ENCODE assay signal across 8 cellular contexts in the genomic region with DNA sequence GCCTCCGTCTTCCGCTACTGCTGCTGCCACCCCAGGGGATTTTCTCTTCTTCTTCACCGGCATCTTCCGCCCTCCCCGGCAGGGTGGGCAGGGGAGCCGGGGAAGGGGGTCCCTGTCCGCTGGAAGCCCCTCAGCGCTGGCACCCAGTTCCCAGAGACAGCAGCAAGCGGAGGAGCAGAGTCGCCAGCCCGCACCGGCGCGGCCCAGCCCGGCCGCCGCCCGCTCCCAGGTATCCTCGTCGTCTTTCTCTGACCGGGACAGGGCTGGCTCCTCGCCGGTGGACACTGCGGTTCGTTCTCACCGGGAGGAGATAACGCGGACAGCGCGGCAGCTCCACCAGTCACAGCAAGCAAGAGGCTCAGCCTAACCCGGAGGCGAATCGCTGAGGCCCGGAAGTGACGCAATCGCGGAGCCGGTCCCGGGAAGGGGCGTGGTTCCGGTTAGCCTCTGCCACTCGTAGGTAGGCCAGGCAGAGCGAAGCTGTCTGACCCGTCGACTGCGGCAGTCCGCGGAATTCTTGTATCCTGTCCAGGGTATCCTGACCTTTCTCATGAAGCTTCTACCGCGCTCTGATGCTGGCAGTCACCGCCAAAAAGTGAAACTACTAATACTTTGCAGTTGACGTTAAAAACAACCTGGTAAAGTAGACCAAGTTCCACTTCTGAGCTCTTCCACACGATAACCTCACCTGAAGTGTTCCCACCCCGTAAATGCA. TPM values are rescaled to one million over a fixed set of nuclear protein-coding genes. Genes with fewer than 3 reads are reported as not detected.
DNase-seq lines count a peak whose midpoint lies in the region; ATAC-seq lines count a peak whose summit lies in the region.

TSS of gene DCUN1D5 (minus strand) at position 351 of the 715 bp plus-strand sequence. CDS start at position 63, 288 bp downstream.

- peak within 1 kb of the TSS; percentile 91 for H3K4me3 Mint-ChIP-seq in dendritic cell treated with granulocyte-macrophage colony-stimulating factor and Interleukin-4, amounts not matched to agents 40 ng/mL and 50 ng/mL, for 4 days

- ATAC-seq in GM19372 (IDR thresholded peaks at IDR 0.05; ENCODE audit: low read depth, unreplicated experiment) (peak; percentile 99), HG03558 (IDR thresholded peaks at IDR 0.05; ENCODE audit: extremely low read depth, unreplicated experiment) (peak; percentile 99), left lobe of liver (peak; percentile 99)

- H3K4me1 Mint-ChIP-seq in dendritic cell treated with granulocyte-macrophage colony-stimulating factor and Interleukin-4, amounts not matched to agents 40 ng/mL and 50 ng/mL, for 4 days (ENCODE audit: low read depth): peaks cover 13% of the 10 kb centered on the region

- H3K27ac Mint-ChIP-seq in dendritic cell treated with granulocyte-macrophage colony-stimulating factor and Interleukin-4, amounts not matched to agents 40 ng/mL and 50 ng/mL, for 4 days: peak within 1 kb of the TSS; percentile 89

- peak; percentile 75 to 95 (median 90) for DNase-seq in C1 segment of cervical spinal cord (lab: John Stamatoyannopoulos, UW)
- DNase-seq in NCI-H748 treated with DMSO at 0.1 percent for 48 hours (lab: John Stamatoyannopoulos, UW): peak; percentile 57
- DNase-seq in activated CD4-positive, alpha-beta T cell treated with anti-CD3 and anti-CD28 coated beads, Interleukin-2, amount 50 U/mL, for 24 hours (ENCODE audit: low read depth in 1 of 2, low spot score in 1 of 2): peak; percentile 94
- peak; percentile 98 for DNase-seq in left lobe of liver (ENCODE audit: low spot score)
- DNase-seq in stimulated activated CD4-positive, alpha-beta T cell treated with anti-CD3 and anti-CD28 coated beads, Interleukin-2, amount 100 ng/mL, for 4 hours (ENCODE audit: low read depth): peak; percentile 93

- peaks cover 22% of the 10 kb centered on the region for H3K36me3 Mint-ChIP-seq in dendritic cell treated with granulocyte-macrophage colony-stimulating factor and Interleukin-4, amounts not matched to agents 40 ng/mL and 50 ng/mL, for 4 days (ENCODE audit: low read depth)

- H3K9me3 Mint-ChIP-seq in dendritic cell treated with granulocyte-macrophage colony-stimulating factor and Interleukin-4, amounts not matched to agents 40 ng/mL and 50 ng/mL, for 4 days: peaks cover 6% of the 10 kb centered on the region

- H3K27me3 Mint-ChIP-seq in dendritic cell treated with granulocyte-macrophage colony-stimulating factor and Interleukin-4, amounts not matched to agents 40 ng/mL and 50 ng/mL, for 4 days: peaks cover 29% of the 10 kb centered on the region

- intact Hi-C loops in dendritic cell treated with granulocyte-macrophage colony-stimulating factor and Interleukin-4, amounts not matched to agents 40 ng/mL and 50 ng/mL, for 4 days (cut with micrococcal nuclease): loop anchor here (1.0 kb wide), 1 partner anchor 17 kb away; the partner anchor contains the start of gene DYNC2H1

RNA-seq across cellular contexts. Expression of gene DCUN1D5, which starts in this region (rescaled TPM):
- total RNA-seq in left lobe of liver: 7.3 TPM

Comparison
In these comparisons a context has a peak if more than half of its experiments do, and no peak if none do; other contexts are left out.
1. Peak in every context shown above with its lines: DNase-seq and ATAC-seq.